In genomic region chr9:4334439-4334838, GRCh38 we compare ENCODE assay signal across 9 cellular contexts. TPM values are rescaled to one million over a fixed set of nuclear protein-coding genes. Genes with fewer than 3 reads are reported as not detected.
A peak's percentile ranks its signal among the peaks of the same experiment; 100 is the strongest.
DNase-seq lines count a peak whose midpoint lies in the region; ATAC-seq and TF ChIP-seq lines count a peak whose summit lies in the region.
"Had no signal": no experiment of that assay in that cellular context is flagged by ENCODE, and none has a peak within 500 bp of the region (broad histone marks: within the 10 kb centered on the region; RNA-seq: fewer than 3 reads in every experiment).

No MANE protein-coding gene starts in this region.

- POLR2A ChIA-PET in WTC11 (lab: Charles Lee): no interaction called here

- ATAC-seq in WTC11 (peak; percentile 90), right cardiac atrium (peak; percentile 93 to 95), gastrocnemius medialis (peak; percentile 71 to 78), GM19452 (IDR thresholded peaks at IDR 0.05; ENCODE audit: unreplicated experiment) (no peak), GM19395 (IDR thresholded peaks at IDR 0.05; ENCODE audit: unreplicated experiment) (no peak), GM21717 (IDR thresholded peaks at IDR 0.05; ENCODE audit: unreplicated experiment) (no peak)

- peaks cover 6% of the 10 kb centered on the region; the same call in 1 of the 2 replicates for H3K9me3 Mint-ChIP-seq in WTC11
- H3K9me3 Mint-ChIP-seq: activated B cell treated with CpG ODN at 0.5 μM for 24 hours had no signal

- H3K27ac ChIP-seq in right cardiac atrium (ENCODE audit: low read length) (peak overlapping the region; percentile 36), gastrocnemius medialis (peak overlapping the region in 2 of 4 donors; percentile 47 to 52)

- CTCF ChIA-PET in WTC11 (lab: Charles Lee): interaction anchor here (0.9 to 2.7 kb wide), 5 partner anchors 16 to 106 kb away, joined by 3 to 14 read pairs (median 6); no protein-coding TSS in a partner anchor

- intact Hi-C loops in right cardiac atrium (cut with DNase I): no loop called here
- intact Hi-C loops in gastrocnemius medialis (cut with DNase I; ENCODE audit: low total_unique reads): no loop called here

- H3K36me3 ChIP-seq in gastrocnemius medialis: no peaks in the 10 kb centered on the region

- no peak for TF ChIP-seq POLR2A in gastrocnemius medialis (IDR thresholded peaks at IDR 0.05)

- H3K4me1 Mint-ChIP-seq in WTC11: peaks cover 11% of the 10 kb centered on the region

- in situ Hi-C loops in gastrocnemius medialis (cut with MboI; ENCODE audit: low sequenced_read_pairs in 4 of 4): loop anchor here in 3 of 4 donors (10.0 to 25.0 kb wide), 3 partner anchors 597 to 872 kb away; no protein-coding TSS in a partner anchor

- H3K4me3 ChIP-seq in LNCaP clone FGC (ENCODE audit: low read depth, low read length): no peak overlapping the region
- no peak overlapping the region for H3K4me3 ChIP-seq in right cardiac atrium (ENCODE audit: low read length)
- no peak overlapping the region for H3K4me3 ChIP-seq in gastrocnemius medialis

- H3K4me1 ChIP-seq in right cardiac atrium (ENCODE audit: control insufficient read depth, insufficient read depth, low read length): peaks cover 4% of the 10 kb centered on the region
- H3K4me1 ChIP-seq in gastrocnemius medialis: peaks cover 11 to 13% of the 10 kb centered on the region in 2 donors

- peaks cover 1% of the 10 kb centered on the region; the same call in 1 of the 2 replicates for H3K36me3 Mint-ChIP-seq in WTC11

- 39% methylated on average over 3 of the region's 3 CpGs for WGBS in right cardiac atrium

- no peaks in the 10 kb centered on the region; the same call in 1 of the 2 replicates for H3K27me3 Mint-ChIP-seq in WTC11 (ENCODE audit: low read depth)

- H3K9me3 ChIP-seq in right cardiac atrium (ENCODE audit: control insufficient read depth, low read length): no peaks in the 10 kb centered on the region
- H3K9me3 ChIP-seq in gastrocnemius medialis: no peaks in the 10 kb centered on the region

- no peak overlapping the region for H3K4me3 Mint-ChIP-seq in WTC11
- H3K4me3 Mint-ChIP-seq: activated B cell treated with CpG ODN at 0.5 μM for 24 hours had no signal

- H3K27me3 ChIP-seq in right cardiac atrium (ENCODE audit: control insufficient read depth, insufficient read depth) (no peaks in the 10 kb centered on the region), gastrocnemius medialis (no peaks in the 10 kb centered on the region)

- DNase-seq in LNCaP clone FGC (ENCODE audit: low read depth): peak; percentile 85
- peak; percentile 30 for DNase-seq in WTC11 (ENCODE audit: low spot score)
- peak in 2 of 3 donors; percentile 34 to 62 for DNase-seq in right cardiac atrium
- DNase-seq in gastrocnemius medialis: peak; percentile 15 to 40
- no peak for DNase-seq in SHP77 treated with DMSO at 0.1 percent for 48 hours (lab: John Stamatoyannopoulos, UW)
- DNase-seq: activated B cell treated with CpG ODN at 0.5 μM for 24 hours had no signal

- no peak for TF ChIP-seq CTCF in LNCaP clone FGC (IDR thresholded peaks at IDR 0.05; ENCODE audit: control insufficient read depth, extremely low read depth, insufficient read depth)
- TF ChIP-seq CTCF in WTC11 (IDR thresholded peaks at IDR 0.05): no peak
- no peak for TF ChIP-seq CTCF in gastrocnemius medialis (IDR thresholded peaks at IDR 0.05 in 4 of 5, conservative IDR thresholded peaks at IDR 0.05 in 1 of 5)

- H3K27ac Mint-ChIP-seq in WTC11: no peak overlapping the region
- H3K27ac Mint-ChIP-seq: activated B cell treated with CpG ODN at 0.5 μM for 24 hours had no signal

TF ChIP-seq in WTC11, 78 proteins besides CTCF, POLR2A, EP300 and RAD21:
- TF ChIP-seq JAZF1 (CRISPR knock-in tag; IDR thresholded peaks at IDR 0.05) (no peak), NFYB (CRISPR knock-in tag; conservative IDR thresholded peaks at IDR 0.05; ENCODE audit: low read depth) (no peak), ETV6 (CRISPR knock-in tag; IDR thresholded peaks at IDR 0.05) (no peak), USF2 (CRISPR knock-in tag; IDR thresholded peaks at IDR 0.05) (no peak), TEAD4 (CRISPR knock-in tag; IDR thresholded peaks at IDR 0.05) (no peak), E2F4 (CRISPR knock-in tag; IDR thresholded peaks at IDR 0.05; ENCODE audit: borderline replicate concordance, low read depth) (no peak), ZNF416 (CRISPR knock-in tag; IDR thresholded peaks at IDR 0.05) (no peak), NR2C2 (CRISPR knock-in tag; IDR thresholded peaks at IDR 0.05) (no peak), FOXP4 (CRISPR knock-in tag; IDR thresholded peaks at IDR 0.05) (no peak), CBFB (CRISPR knock-in tag; IDR thresholded peaks at IDR 0.05; ENCODE audit: low read depth) (no peak), RORB (CRISPR knock-in tag; IDR thresholded peaks at IDR 0.05) (no peak)
TF ChIP-seq in WTC11: peak in this region for 0.

RNA-seq across cellular contexts. Expression of gene GLIS3, which starts 34.6 kb away (rescaled TPM):
- total RNA-seq in WTC11 (2021) (0.57 to 1.2 TPM (median 0.99 TPM) in 3 replicates), right cardiac atrium (10 to 100 TPM in 1 of 4 donors, 1 to 10 TPM in 3; 4.0 to 10.6 (median 7.4) TPM), gastrocnemius medialis (1 to 10 TPM; 3.9 to 6.7 (median 4.2) TPM)
- 1.6 TPM for polyA plus RNA-seq in right cardiac atrium

Comparison
In these comparisons a context has a peak if more than half of its experiments do, and no peak if none do; other contexts are left out.
1. ATAC-seq: peak in WTC11 (single experiment), right cardiac atrium (2 of 2) and gastrocnemius medialis (2 of 2); none in GM19452 (single experiment), GM19395 (single experiment) and GM21717 (single experiment).